In the genomic region with DNA sequence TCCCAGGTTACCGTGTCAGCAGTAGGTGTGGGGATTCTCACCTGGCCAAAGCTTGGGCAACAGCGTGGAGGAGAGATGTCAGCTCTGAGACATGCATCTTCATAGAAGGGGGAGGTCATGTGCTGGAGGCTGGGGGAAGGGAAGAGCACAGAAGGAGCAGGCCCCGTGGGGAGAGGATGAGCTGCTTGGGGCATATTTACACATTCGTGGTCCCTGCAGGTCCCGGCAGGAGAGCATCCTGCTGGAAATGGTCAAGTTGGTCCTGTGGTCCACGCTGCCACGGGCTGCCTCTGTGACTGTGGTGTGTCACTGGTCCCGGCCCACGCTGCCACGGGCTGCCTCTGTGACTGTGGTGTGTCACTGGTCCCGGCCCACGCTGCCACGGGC, we compare ENCODE assay signal across 15 cellular contexts.
DNase-seq lines count a peak whose midpoint lies in the region; ATAC-seq and TF ChIP-seq lines count a peak whose summit lies in the region.
"Had no signal": no experiment of that assay in that cellular context is flagged by ENCODE, and none has a peak within 500 bp of the region (broad histone marks: within the 10 kb centered on the region; RNA-seq: fewer than 3 reads in every experiment).

No MANE protein-coding gene starts in this region.

- H3K9me3 ChIP-seq in BLaER1 (0 out of 2 replicates have a peak, but pooled peaks cover 7% of the 10 kb centered on the region), esophagus muscularis mucosa (no peaks in the 10 kb centered on the region)
- H3K9me3 ChIP-seq: Caco-2 had no signal

- peaks cover 3% of the 10 kb centered on the region for H3K27me3 Mint-ChIP-seq in activated CD8-positive, alpha-beta memory T cell treated with anti-CD3 and anti-CD28 coated beads, Interleukin-2, amount 10 ng/mL, durations not matched to agents 7 days and 5 days
- H3K27me3 Mint-ChIP-seq in progenitor cell of endocrine pancreas (peaks cover 16% of the 10 kb centered on the region), osteocyte (ENCODE audit: unreplicated experiment) (no peaks in the 10 kb centered on the region)

- H3K36me3 Mint-ChIP-seq in activated CD8-positive, alpha-beta memory T cell treated with anti-CD3 and anti-CD28 coated beads, Interleukin-2, amount 10 ng/mL, durations not matched to agents 7 days and 5 days = no peaks in the 10 kb centered on the region
- no peaks in the 10 kb centered on the region for H3K36me3 Mint-ChIP-seq in progenitor cell of endocrine pancreas (ENCODE audit: insufficient read depth)
- no peaks in the 10 kb centered on the region for H3K36me3 Mint-ChIP-seq in osteocyte (ENCODE audit: unreplicated experiment)

- 85% methylated on average over 3 of the region's 13 CpGs for WGBS in esophagus muscularis mucosa

- H3K9me3 Mint-ChIP-seq in activated CD8-positive, alpha-beta memory T cell treated with anti-CD3 and anti-CD28 coated beads, Interleukin-2, amount 10 ng/mL, durations not matched to agents 7 days and 5 days (ENCODE audit: low read depth) = no peaks in the 10 kb centered on the region
- no peaks in the 10 kb centered on the region for H3K9me3 Mint-ChIP-seq in progenitor cell of endocrine pancreas (ENCODE audit: low read depth)
- H3K9me3 Mint-ChIP-seq in osteocyte (ENCODE audit: unreplicated experiment) = peaks cover 6% of the 10 kb centered on the region
- H3K9me3 Mint-ChIP-seq: CD4-positive, alpha-beta T cell; HFFc6 had no signal

- no peak for ATAC-seq in activated CD8-positive, alpha-beta memory T cell treated with anti-CD3 and anti-CD28 coated beads, Interleukin-2, amount 10 ng/mL, durations not matched to agents 7 days and 5 days
- ATAC-seq in GM18907 (IDR thresholded peaks at IDR 0.05; ENCODE audit: unreplicated experiment) = no peak
- ATAC-seq: HCT116 had no signal

- no peak overlapping the region for H3K4me3 Mint-ChIP-seq in activated CD8-positive, alpha-beta memory T cell treated with anti-CD3 and anti-CD28 coated beads, Interleukin-2, amount 10 ng/mL, durations not matched to agents 7 days and 5 days
- H3K4me3 Mint-ChIP-seq in progenitor cell of endocrine pancreas (ENCODE audit: low read depth) = no peak overlapping the region
- H3K4me3 Mint-ChIP-seq in osteocyte (ENCODE audit: unreplicated experiment) = no peak overlapping the region
- H3K4me3 Mint-ChIP-seq: B cell; CD4-positive, alpha-beta T cell; HFFc6 had no signal

- H4K20me1 ChIP-seq in BLaER1 = no peaks in the 10 kb centered on the region

- intact Hi-C loops in esophagus muscularis mucosa (cut with DNase I) = no loop called here

- no peak overlapping the region for H3K9ac ChIP-seq in BLaER1

- CTCF ChIA-PET in activated CD8-positive, alpha-beta memory T cell treated with anti-CD3 and anti-CD28 coated beads, Interleukin-2, amount 10 ng/mL, durations not matched to agents 7 days and 5 days (lab: Charles Lee) = no interaction called here

- H3K4me1 Mint-ChIP-seq in activated CD8-positive, alpha-beta memory T cell treated with anti-CD3 and anti-CD28 coated beads, Interleukin-2, amount 10 ng/mL, durations not matched to agents 7 days and 5 days = no peaks in the 10 kb centered on the region
- H3K4me1 Mint-ChIP-seq in progenitor cell of endocrine pancreas (ENCODE audit: low read depth) (peaks cover 2% of the 10 kb centered on the region), osteocyte (ENCODE audit: unreplicated experiment) (no peaks in the 10 kb centered on the region)
- H3K4me1 Mint-ChIP-seq: B cell had no signal

- TF ChIP-seq CTCF in esophagus muscularis mucosa (IDR thresholded peaks at IDR 0.05) (no peak), progenitor cell of endocrine pancreas (IDR thresholded peaks at IDR 0.05; ENCODE audit: unreplicated experiment) (no peak), osteocyte (IDR thresholded peaks at IDR 0.05) (no peak)

- DNase-seq in activated CD8-positive, alpha-beta memory T cell treated with anti-CD3 and anti-CD28 coated beads, Interleukin-2, amount 10 ng/mL, durations not matched to agents 7 days and 5 days = peak; percentile 18
- DNase-seq in esophagus muscularis mucosa (ENCODE audit: extremely low spot score) = peak; percentile 68
- DNase-seq in progenitor cell of endocrine pancreas (ENCODE audit: low spot score, unreplicated experiment) = no peak
- DNase-seq in 8988T = no peak
- DNase-seq in osteocyte (ENCODE audit: extremely low spot score, unreplicated experiment) = no peak
- DNase-seq: Caco-2; CD4-positive, alpha-beta T cell; GOT3; H7; HFFc6 had no signal

- TF ChIP-seq EP300 in esophagus muscularis mucosa (IDR thresholded peaks at IDR 0.05) = no peak

- H3K4me3 ChIP-seq in BLaER1 = no peak overlapping the region
- H3K4me3 ChIP-seq in esophagus muscularis mucosa = no peak overlapping the region

- no peak overlapping the region for H3K27ac ChIP-seq in BLaER1
- no peak overlapping the region for H3K27ac ChIP-seq in esophagus muscularis mucosa (replicated peaks in 1 of 4)
- H3K27ac ChIP-seq: C4-2B had no signal

- H3K4me1 ChIP-seq in BLaER1 = peaks cover 36% of the 10 kb centered on the region
- H3K4me1 ChIP-seq in esophagus muscularis mucosa = peaks cover 0 to 29% (median 19%) of the 10 kb centered on the region in 4 donors

- H3K36me3 ChIP-seq in BLaER1 = no peaks in the 10 kb centered on the region
- H3K36me3 ChIP-seq in esophagus muscularis mucosa = no peaks in the 10 kb centered on the region

- H3K4me2 ChIP-seq in BLaER1 = peak overlapping the region; percentile 65

- TF ChIP-seq POLR2A in esophagus muscularis mucosa (IDR thresholded peaks at IDR 0.05; ENCODE audit: low read depth) = no peak

- H3K27me3 ChIP-seq in BLaER1 (no peaks in the 10 kb centered on the region), esophagus muscularis mucosa (no peaks in the 10 kb centered on the region)

- H3K27ac Mint-ChIP-seq in activated CD8-positive, alpha-beta memory T cell treated with anti-CD3 and anti-CD28 coated beads, Interleukin-2, amount 10 ng/mL, durations not matched to agents 7 days and 5 days = no peak overlapping the region
- H3K27ac Mint-ChIP-seq in progenitor cell of endocrine pancreas (peak overlapping the region; percentile 35), osteocyte (ENCODE audit: unreplicated experiment) (no peak overlapping the region)
- H3K27ac Mint-ChIP-seq: B cell; CD4-positive, alpha-beta T cell; HFFc6 had no signal

Comparison
In these comparisons a context has a peak if more than half of its experiments do, and no peak if none do; other contexts are left out.
1. DNase-seq: peak in activated CD8-positive, alpha-beta memory T cell treated with anti-CD3 and anti-CD28 coated beads, Interleukin-2, amount 10 ng/mL, durations not matched to agents 7 days and 5 days (single experiment) and esophagus muscularis mucosa (single experiment); none in progenitor cell of endocrine pancreas (single experiment), 8988T (single experiment) and osteocyte (single experiment).